ENCODE assay signal across 2 cellular contexts in the genomic region with DNA sequence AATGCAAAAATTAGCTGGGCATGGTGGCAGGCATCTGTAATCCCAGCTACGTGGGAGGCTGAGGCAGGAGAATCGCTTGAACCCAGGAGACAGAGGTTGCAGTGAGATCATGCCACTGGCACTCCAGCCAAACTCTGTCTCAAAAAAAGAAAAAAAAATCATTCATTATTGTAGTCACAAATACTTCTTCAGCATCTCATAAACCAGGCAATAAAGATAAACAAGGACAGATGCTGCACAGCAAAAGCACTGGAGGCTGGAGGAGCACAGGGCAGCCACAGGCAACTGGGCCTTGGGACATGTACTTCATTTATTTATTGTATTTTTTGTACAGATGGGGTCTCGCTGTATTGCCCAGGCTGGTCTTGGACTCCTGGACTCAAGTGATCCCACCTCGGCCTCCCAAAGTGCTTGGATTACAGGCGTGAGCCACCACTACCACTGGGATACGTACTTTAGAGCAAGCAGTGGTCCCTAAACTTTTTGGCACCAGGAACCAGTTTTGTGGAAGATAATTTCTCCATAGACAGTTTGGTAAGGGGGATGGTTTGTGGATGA.
TF ChIP-seq lines count a peak whose summit lies in the region.

No MANE protein-coding gene starts in this region.

TF ChIP-seq in HepG2, 621 proteins besides CTCF, POLR2A, EP300 and RAD21:
- no peak for TF ChIP-seq PITX1 (CRISPR knock-in tag; IDR thresholded peaks at IDR 0.05)
- TF ChIP-seq ZNF121 (CRISPR knock-in tag; IDR thresholded peaks at IDR 0.05): peak; percentile 68
- TF ChIP-seq ZSCAN21 (CRISPR knock-in tag; IDR thresholded peaks at IDR 0.05; ENCODE audit: borderline replicate concordance): no peak
- no peak for TF ChIP-seq MXI1 (IDR thresholded peaks at IDR 0.05; ENCODE audit: borderline replicate concordance, low read depth, low read length)

TF ChIP-seq in HEK293, 187 proteins besides CTCF, POLR2A, EP300 and RAD21:
- TF ChIP-seq YY1 (tag by site-specific recombination; IDR thresholded peaks at IDR 0.05): no peak
- 0 out of 2 replicates have a peak, but pooled peaks have one; percentile 37 for TF ChIP-seq ZNF121 (tag by site-specific recombination; IDR thresholded peaks at IDR 0.05)
- TF ChIP-seq ZBTB48 (tag by site-specific recombination; IDR thresholded peaks at IDR 0.05): no peak
- 0 out of 2 replicates have a peak, but pooled peaks have one; percentile 30 for TF ChIP-seq PRDM6 (tag by site-specific recombination; IDR thresholded peaks at IDR 0.05)
- TF ChIP-seq, protein P1, sequence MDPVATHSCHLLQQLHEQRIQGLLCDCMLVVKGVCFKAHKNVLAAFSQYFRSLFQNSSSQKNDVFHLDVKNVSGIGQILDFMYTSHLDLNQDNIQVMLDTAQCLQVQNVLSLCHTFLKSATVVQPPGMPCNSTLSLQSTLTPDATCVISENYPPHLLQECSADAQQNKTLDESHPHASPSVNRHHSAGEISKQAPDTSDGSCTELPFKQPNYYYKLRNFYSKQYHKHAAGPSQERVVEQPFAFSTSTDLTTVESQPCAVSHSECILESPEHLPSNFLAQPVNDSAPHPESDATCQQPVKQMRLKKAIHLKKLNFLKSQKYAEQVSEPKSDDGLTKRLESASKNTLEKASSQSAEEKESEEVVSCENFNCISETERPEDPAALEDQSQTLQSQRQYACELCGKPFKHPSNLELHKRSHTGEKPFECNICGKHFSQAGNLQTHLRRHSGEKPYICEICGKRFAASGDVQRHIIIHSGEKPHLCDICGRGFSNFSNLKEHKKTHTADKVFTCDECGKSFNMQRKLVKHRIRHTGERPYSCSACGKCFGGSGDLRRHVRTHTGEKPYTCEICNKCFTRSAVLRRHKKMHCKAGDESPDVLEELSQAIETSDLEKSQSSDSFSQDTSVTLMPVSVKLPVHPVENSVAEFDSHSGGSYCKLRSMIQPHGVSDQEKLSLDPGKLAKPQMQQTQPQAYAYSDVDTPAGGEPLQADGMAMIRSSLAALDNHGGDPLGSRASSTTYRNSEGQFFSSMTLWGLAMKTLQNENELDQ (tag by site-specific recombination; IDR thresholded peaks at IDR 0.05; ENCODE audit: low read depth): 0 out of 2 replicates have a peak, but pooled peaks have one; percentile 34
- TF ChIP-seq ZXDB (tag by site-specific recombination; IDR thresholded peaks at IDR 0.05): no peak
- no peak for TF ChIP-seq ZNF280C (tag by site-specific recombination; IDR thresholded peaks at IDR 0.05)
TF ChIP-seq in HEK293: peak in this region for 3.
